In genomic region chr17:82440377-82440981, GRCh38 we compare ENCODE assay signal across 8 cellular contexts. TPM values are rescaled to one million over a fixed set of nuclear protein-coding genes. Genes with fewer than 3 reads are reported as not detected.
DNase-seq lines count a peak whose midpoint lies in the region; ATAC-seq and TF ChIP-seq lines count a peak whose summit lies in the region.

No MANE protein-coding gene starts in this region.

- H3K27me3 ChIP-seq in prostate gland (replicated peaks; ENCODE audit: insufficient read depth), result no peaks in the 10 kb centered on the region

- no peak for TF ChIP-seq POLR2A in prostate gland (IDR thresholded peaks at IDR 0.05)

- H3K4me1 Mint-ChIP-seq in activated CD4-positive, alpha-beta memory T cell treated with anti-CD3 and anti-CD28 coated beads for 36 hours (ENCODE audit: low read depth), result peaks cover 5% of the 10 kb centered on the region
- H3K4me1 Mint-ChIP-seq in activated CD4-positive, alpha-beta memory T cell treated with anti-CD3 and anti-CD28 coated beads, Interleukin-2, amount 10 ng/mL, durations not matched to agents 7 days and 5 days, result no peaks in the 10 kb centered on the region
- peaks cover 17% of the 10 kb centered on the region for H3K4me1 Mint-ChIP-seq in stimulated activated naive CD8-positive, alpha-beta T cell treated with anti-CD3 and anti-CD28 coated beads, Interleukin-15, amount 100 ng/mL, for 72 hours

- H3K4me3 ChIP-seq in prostate gland, result no peak overlapping the region

- DNase-seq in activated CD4-positive, alpha-beta memory T cell treated with anti-CD3 and anti-CD28 coated beads for 36 hours, result no peak
- no peak for DNase-seq in activated CD4-positive, alpha-beta memory T cell treated with anti-CD3 and anti-CD28 coated beads, Interleukin-2, amount 10 ng/mL, durations not matched to agents 7 days and 5 days
- DNase-seq in MV-4-11 (lab: John Stamatoyannopoulos, UW), result peak; percentile 78
- DNase-seq in germinal center (ENCODE audit: low spot score), result peak; percentile 56
- DNase-seq in stimulated activated naive CD8-positive, alpha-beta T cell treated with anti-CD3 and anti-CD28 coated beads, Interleukin-15, amount 100 ng/mL, for 72 hours, result no peak
- DNase-seq in prostate gland (ENCODE audit: low spot score), result no peak
- no peak for DNase-seq in epidermal melanocyte (ENCODE audit: insufficient read length, low spot score)

- peak overlapping the region in 1 of 2 donors; percentile 5 for H3K27ac ChIP-seq in prostate gland

- no peaks in the 10 kb centered on the region for H3K9me3 ChIP-seq in prostate gland

- peak overlapping the region; percentile 9 for H3K4me3 Mint-ChIP-seq in activated CD4-positive, alpha-beta memory T cell treated with anti-CD3 and anti-CD28 coated beads for 36 hours
- no peak overlapping the region for H3K4me3 Mint-ChIP-seq in activated CD4-positive, alpha-beta memory T cell treated with anti-CD3 and anti-CD28 coated beads, Interleukin-2, amount 10 ng/mL, durations not matched to agents 7 days and 5 days
- H3K4me3 Mint-ChIP-seq in stimulated activated naive CD8-positive, alpha-beta T cell treated with anti-CD3 and anti-CD28 coated beads, Interleukin-15, amount 100 ng/mL, for 72 hours, result no peak overlapping the region

- ATAC-seq in stimulated activated naive CD8-positive, alpha-beta T cell treated with anti-CD3 and anti-CD28 coated beads, Interleukin-15, amount 100 ng/mL, for 72 hours, result no peak
- ATAC-seq in HG03354 (IDR thresholded peaks at IDR 0.05; ENCODE audit: poor library complexity, severe bottlenecking, unreplicated experiment), result no peak

- no peak for TF ChIP-seq CTCF in prostate gland (IDR thresholded peaks at IDR 0.05)

- WGBS in prostate gland, result 75% methylated on average over 24 of the region's 24 CpGs

- intact Hi-C loops in activated CD4-positive, alpha-beta memory T cell treated with anti-CD3 and anti-CD28 coated beads for 36 hours (cut with micrococcal nuclease), result no loop called here
- intact Hi-C loops in prostate gland (cut with DNase I), result no loop called here

- H3K4me1 ChIP-seq in prostate gland (replicated peaks), result no peaks in the 10 kb centered on the region

- CTCF ChIA-PET in activated CD4-positive, alpha-beta memory T cell treated with anti-CD3 and anti-CD28 coated beads for 36 hours (lab: Charles Lee), result no interaction called here
- CTCF ChIA-PET in activated CD4-positive, alpha-beta memory T cell treated with anti-CD3 and anti-CD28 coated beads, Interleukin-2, amount 10 ng/mL, durations not matched to agents 7 days and 5 days (lab: Charles Lee), result no interaction called here

- H3K36me3 Mint-ChIP-seq in activated CD4-positive, alpha-beta memory T cell treated with anti-CD3 and anti-CD28 coated beads for 36 hours, result peaks cover 18% of the 10 kb centered on the region
- peaks cover 21% of the 10 kb centered on the region for H3K36me3 Mint-ChIP-seq in activated CD4-positive, alpha-beta memory T cell treated with anti-CD3 and anti-CD28 coated beads, Interleukin-2, amount 10 ng/mL, durations not matched to agents 7 days and 5 days (ENCODE audit: low read depth)

- peak overlapping the region; percentile 42 for H3K27ac Mint-ChIP-seq in activated CD4-positive, alpha-beta memory T cell treated with anti-CD3 and anti-CD28 coated beads for 36 hours
- H3K27ac Mint-ChIP-seq in activated CD4-positive, alpha-beta memory T cell treated with anti-CD3 and anti-CD28 coated beads, Interleukin-2, amount 10 ng/mL, durations not matched to agents 7 days and 5 days, result no peak overlapping the region
- H3K27ac Mint-ChIP-seq in stimulated activated naive CD8-positive, alpha-beta T cell treated with anti-CD3 and anti-CD28 coated beads, Interleukin-15, amount 100 ng/mL, for 72 hours, result peak overlapping the region; percentile 52 to 76

- no peaks in the 10 kb centered on the region for H3K27me3 Mint-ChIP-seq in activated CD4-positive, alpha-beta memory T cell treated with anti-CD3 and anti-CD28 coated beads for 36 hours
- no peaks in the 10 kb centered on the region for H3K27me3 Mint-ChIP-seq in activated CD4-positive, alpha-beta memory T cell treated with anti-CD3 and anti-CD28 coated beads, Interleukin-2, amount 10 ng/mL, durations not matched to agents 7 days and 5 days
- no peaks in the 10 kb centered on the region for H3K27me3 Mint-ChIP-seq in stimulated activated naive CD8-positive, alpha-beta T cell treated with anti-CD3 and anti-CD28 coated beads, Interleukin-15, amount 100 ng/mL, for 72 hours

- POLR2A ChIA-PET in activated CD4-positive, alpha-beta memory T cell treated with anti-CD3 and anti-CD28 coated beads for 36 hours (lab: Charles Lee), result no interaction called here
- POLR2A ChIA-PET in activated CD4-positive, alpha-beta memory T cell treated with anti-CD3 and anti-CD28 coated beads, Interleukin-2, amount 10 ng/mL, durations not matched to agents 7 days and 5 days (lab: Charles Lee), result interaction anchor here (1.1 kb wide), 1 partner anchor 9 kb away, joined by 4 read pairs; no protein-coding TSS in a partner anchor

- H3K36me3 ChIP-seq in prostate gland, result peaks cover 0 to 10% of the 10 kb centered on the region in 2 donors

- H3K9me3 Mint-ChIP-seq in activated CD4-positive, alpha-beta memory T cell treated with anti-CD3 and anti-CD28 coated beads for 36 hours, result no peaks in the 10 kb centered on the region
- no peaks in the 10 kb centered on the region for H3K9me3 Mint-ChIP-seq in activated CD4-positive, alpha-beta memory T cell treated with anti-CD3 and anti-CD28 coated beads, Interleukin-2, amount 10 ng/mL, durations not matched to agents 7 days and 5 days
- no peaks in the 10 kb centered on the region for H3K9me3 Mint-ChIP-seq in stimulated activated naive CD8-positive, alpha-beta T cell treated with anti-CD3 and anti-CD28 coated beads, Interleukin-15, amount 100 ng/mL, for 72 hours

RNA-seq across cellular contexts. Expression of gene CYBC1, which starts 10.1 kb away (rescaled TPM):
- total RNA-seq in activated CD4-positive, alpha-beta memory T cell treated with anti-CD3 and anti-CD28 coated beads for 36 hours, result 100 to 1,000 TPM; 333 to 343 TPM
- 100 to 1,000 TPM; 308 to 313 TPM for total RNA-seq in activated CD4-positive, alpha-beta memory T cell treated with anti-CD3 and anti-CD28 coated beads, Interleukin-2, amount 10 ng/mL, durations not matched to agents 7 days and 5 days
- total RNA-seq in prostate gland, result 10 to 100 TPM; 74.3 to 81.8 TPM

RNA-seq across cellular contexts. Expression of gene NARF, which starts 18.1 kb away (rescaled TPM):
- total RNA-seq in activated CD4-positive, alpha-beta memory T cell treated with anti-CD3 and anti-CD28 coated beads for 36 hours, result 100 to 1,000 TPM; 101 to 110 TPM
- 100 to 1,000 TPM; 150 to 153 TPM for total RNA-seq in activated CD4-positive, alpha-beta memory T cell treated with anti-CD3 and anti-CD28 coated beads, Interleukin-2, amount 10 ng/mL, durations not matched to agents 7 days and 5 days
- total RNA-seq in prostate gland, result 10 to 100 TPM; 38.4 to 68.1 TPM

RNA-seq across cellular contexts. Expression of gene OGFOD3, which starts 22.1 kb away (rescaled TPM):
- total RNA-seq in activated CD4-positive, alpha-beta memory T cell treated with anti-CD3 and anti-CD28 coated beads for 36 hours, result 10 to 100 TPM; 29.7 to 32.2 TPM
- total RNA-seq in activated CD4-positive, alpha-beta memory T cell treated with anti-CD3 and anti-CD28 coated beads, Interleukin-2, amount 10 ng/mL, durations not matched to agents 7 days and 5 days, result 10 to 100 TPM; 26.7 to 29.4 TPM
- total RNA-seq in prostate gland, result 10 to 100 TPM; 41.0 to 65.8 TPM

RNA-seq across cellular contexts. Expression of gene HEXD, which starts 22.3 kb away (rescaled TPM):
- total RNA-seq in activated CD4-positive, alpha-beta memory T cell treated with anti-CD3 and anti-CD28 coated beads for 36 hours, result 10 to 100 TPM; 21.7 to 26.0 TPM
- 10 to 100 TPM; 58.3 to 60.6 TPM for total RNA-seq in activated CD4-positive, alpha-beta memory T cell treated with anti-CD3 and anti-CD28 coated beads, Interleukin-2, amount 10 ng/mL, durations not matched to agents 7 days and 5 days
- 100 to 1,000 TPM in 1 of 2 donors, 10 to 100 TPM in 1; 76.1 to 145 TPM for total RNA-seq in prostate gland

Comparison
In these comparisons a context has a peak if more than half of its experiments do, and no peak if none do; other contexts are left out.
1. DNase-seq: peak in MV-4-11 (single experiment) and germinal center (single experiment); none in activated CD4-positive, alpha-beta memory T cell treated with anti-CD3 and anti-CD28 coated beads for 36 hours (single experiment), activated CD4-positive, alpha-beta memory T cell treated with anti-CD3 and anti-CD28 coated beads, Interleukin-2, amount 10 ng/mL, durations not matched to agents 7 days and 5 days (single experiment), stimulated activated naive CD8-positive, alpha-beta T cell treated with anti-CD3 and anti-CD28 coated beads, Interleukin-15, amount 100 ng/mL, for 72 hours (0 of 2), prostate gland (single experiment) and epidermal melanocyte (single experiment).